In the genomic region with DNA sequence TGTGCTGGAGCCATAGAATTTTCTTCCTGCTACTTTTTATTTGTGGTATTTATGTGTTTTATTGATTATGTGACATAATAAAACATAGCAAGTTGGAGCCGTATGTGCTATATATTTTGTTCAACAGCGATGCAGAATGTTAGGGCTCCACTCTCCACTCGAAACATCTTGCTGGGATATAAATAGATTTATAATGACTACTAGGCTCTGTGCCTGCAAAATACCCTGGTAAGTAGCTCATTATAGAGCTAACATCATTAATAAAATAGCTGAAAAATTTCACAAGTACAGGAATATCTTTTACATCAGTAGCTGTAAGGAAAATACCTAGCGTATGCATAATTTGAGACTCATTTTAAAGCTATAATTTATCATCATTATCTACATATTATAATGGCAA, we compare ENCODE assay signal across 22 cellular contexts.
DNase-seq lines count a peak whose midpoint lies in the region; ATAC-seq and TF ChIP-seq lines count a peak whose summit lies in the region.
"Had no signal": no experiment of that assay in that cellular context is flagged by ENCODE, and none has a peak within 500 bp of the region (broad histone marks: within the 10 kb centered on the region; RNA-seq: fewer than 3 reads in every experiment).

No MANE protein-coding gene starts in this region.

- CTCF ChIA-PET in SK-N-SH (lab: Yijun Ruan, JAX): interaction anchor here (1.5 to 1.6 kb wide), 2 partner anchors 20 to 21 kb away, joined by 3 to 6 read pairs; no protein-coding TSS in a partner anchor

- H4K5ac ChIP-seq in H9 (ENCODE audit: insufficient read length, low read depth, low read length): no peak overlapping the region

- peaks cover 7% of the 10 kb centered on the region for H3K36me3 Mint-ChIP-seq in neural progenitor cell
- no peaks in the 10 kb centered on the region for H3K36me3 Mint-ChIP-seq in H9 (ENCODE audit: insufficient read depth in 1 of 3, low read depth in 3 of 3)

- H2BK20ac ChIP-seq in H9 (ENCODE audit: low read depth, low read length, poor library complexity, severe bottlenecking): no peak overlapping the region

- H3K4me3 ChIP-seq in SK-N-SH (ENCODE audit: low read depth in 2 of 2, low read length in 1 of 2) (no peak overlapping the region), neural progenitor cell (no peak overlapping the region)
- H3K4me3 ChIP-seq: BLaER1 treated with 17β-estradiol and CSF1 and Interleukin-3, amounts not matched to agents 10 nM and 100 nM; GM23338; HAP-1; Peyer's patch; SK-N-MC had no signal

- H3K4me1 Mint-ChIP-seq in neural progenitor cell (peaks cover 51% of the 10 kb centered on the region), H9 (peaks cover 20% of the 10 kb centered on the region in 2 experiments)
- H3K4me1 Mint-ChIP-seq: T-helper 17 cell had no signal

- no peak overlapping the region for H3K4ac ChIP-seq in H9 (ENCODE audit: low read depth, low read length)

- H3T11ph ChIP-seq in H9 (ENCODE audit: low read length): no peak overlapping the region

- no peak overlapping the region for H3K4me3 Mint-ChIP-seq in neural progenitor cell
- H3K4me3 Mint-ChIP-seq in H9: no peak overlapping the region
- H3K4me3 Mint-ChIP-seq: CD4-positive, alpha-beta T cell; GM23338; HFFc6; T-helper 17 cell had no signal

- H2BK15ac ChIP-seq in H9 (ENCODE audit: low read depth, low read length): no peak overlapping the region

- no peaks in the 10 kb centered on the region for H3K9me2 ChIP-seq in SK-N-SH

- no peaks in the 10 kb centered on the region for H3K79me1 ChIP-seq in H9 (ENCODE audit: insufficient read depth, low read depth, low read length, poor library complexity, severe bottlenecking)

- H4K91ac ChIP-seq in H9 (ENCODE audit: insufficient read length, low read depth, low read length): no peak overlapping the region

- no peak overlapping the region for H2BK120ac ChIP-seq in H9 (ENCODE audit: low read depth, low read length, poor library complexity, severe bottlenecking)

- H4K20me1 ChIP-seq in SK-N-SH (ENCODE audit: insufficient read depth) (no peaks in the 10 kb centered on the region), neural progenitor cell (ENCODE audit: low read depth) (no peaks in the 10 kb centered on the region), H9 (ENCODE audit: control insufficient read depth, insufficient read depth, insufficient read length) (no peaks in the 10 kb centered on the region)
- H4K20me1 ChIP-seq: BLaER1 treated with 17β-estradiol and CSF1 and Interleukin-3, amounts not matched to agents 10 nM and 100 nM had no signal

- H3F3A ChIP-seq in SK-N-SH (replicated peaks; ENCODE audit: insufficient read depth) (no peaks in the 10 kb centered on the region), neural progenitor cell (ENCODE audit: low read depth) (peaks cover 32% of the 10 kb centered on the region)

- H2AK5ac ChIP-seq in H9 (ENCODE audit: insufficient read length, low read length): no peak overlapping the region

- 11% methylated on average over 4 of the region's 4 CpGs for WGBS in SK-N-SH (ENCODE audit: low lambda C conversion rate)
- no CpG with 5 or more reads among the region's 4 CpGs for WGBS in H9 (ENCODE audit: extremely low coverage, insufficient read length, low lambda C conversion rate)

- TF ChIP-seq CTCF in SK-N-SH (IDR thresholded peaks at IDR 0.05) (no peak), neural progenitor cell (IDR thresholded peaks at IDR 0.05) (no peak), H9 (conservative IDR thresholded peaks at IDR 0.05) (no peak)

- H2BK5ac ChIP-seq in H9 (ENCODE audit: insufficient read length, low read length): no peak overlapping the region

- POLR2A ChIA-PET in SK-N-SH (lab: Yijun Ruan, JAX): interaction anchor here (0.5 to 0.7 kb wide), 2 partner anchors 174 to 792 kb away, joined by 3 read pairs; no protein-coding TSS in a partner anchor

- H3K27ac ChIP-seq in SK-N-SH (ENCODE audit: low read depth in 2 of 2, low read length in 1 of 2) (peak overlapping the region in 1 of 2 experiments; percentile 22; a peak in 1 of 4 replicates), neural progenitor cell (no peak overlapping the region), H9 (ENCODE audit: insufficient read length, low read depth, low read length) (no peak overlapping the region)
- H3K27ac ChIP-seq: BLaER1 treated with 17β-estradiol and CSF1 and Interleukin-3, amounts not matched to agents 10 nM and 100 nM; Peyer's patch; SK-N-MC had no signal

- peak; percentile 8 for DNase-seq in SK-N-SH
- DNase-seq in NCI-H1417 treated with DMSO at 0.1 percent for 48 hours (lab: John Stamatoyannopoulos, UW): peak; percentile 43
- peak; percentile 8 for DNase-seq in NCI-H524 treated with DMSO at 0.1 percent for 48 hours (lab: John Stamatoyannopoulos, UW)
- DNase-seq in neural progenitor cell (ENCODE audit: low spot score): no peak
- no peak for DNase-seq in NCI-H526 treated with DMSO at 0.1 percent for 48 hours (lab: John Stamatoyannopoulos, UW)
- no peak for DNase-seq in H9
- DNase-seq: CD4-positive, alpha-beta T cell; HFFc6; KBM-7; MV-4-11; NCI-H82; OCI-M1; Peyer's patch; SIG-M5; T-helper 17 cell; T1000 had no signal

- no peaks in the 10 kb centered on the region for H3K79me2 ChIP-seq in SK-N-SH (ENCODE audit: insufficient read depth)
- no peaks in the 10 kb centered on the region for H3K79me2 ChIP-seq in neural progenitor cell (ENCODE audit: low read depth)
- no peaks in the 10 kb centered on the region for H3K79me2 ChIP-seq in H9 (ENCODE audit: insufficient read depth, low read length)

- no peak overlapping the region for H3K56ac ChIP-seq in H9 (ENCODE audit: insufficient read length, low read depth, low read length)

- H3K36me3 ChIP-seq in SK-N-SH (replicated peaks in 1 of 2; ENCODE audit: control insufficient read depth in 1 of 2, insufficient read depth in 2 of 2, low read length in 1 of 2): no peaks in the 10 kb centered on the region
- no peaks in the 10 kb centered on the region for H3K36me3 ChIP-seq in neural progenitor cell
- H3K36me3 ChIP-seq: BLaER1 treated with 17β-estradiol and CSF1 and Interleukin-3, amounts not matched to agents 10 nM and 100 nM; HAP-1; Peyer's patch had no signal

- H3K27me3 ChIP-seq in SK-N-SH (ENCODE audit: insufficient read depth): no peaks in the 10 kb centered on the region
- H3K27me3 ChIP-seq in neural progenitor cell: no peaks in the 10 kb centered on the region
- H3K27me3 ChIP-seq in H9 (ENCODE audit: insufficient read depth, low read length): no peaks in the 10 kb centered on the region
- H3K27me3 ChIP-seq: BLaER1 treated with 17β-estradiol and CSF1 and Interleukin-3, amounts not matched to agents 10 nM and 100 nM; Peyer's patch had no signal

- H3K9ac ChIP-seq in SK-N-SH: no peak overlapping the region
- no peak overlapping the region for H3K9ac ChIP-seq in neural progenitor cell
- H3K9ac ChIP-seq in H9 (ENCODE audit: extremely low read depth, insufficient read length, low read length): no peak overlapping the region
- H3K9ac ChIP-seq: BLaER1 treated with 17β-estradiol and CSF1 and Interleukin-3, amounts not matched to agents 10 nM and 100 nM had no signal

- peak overlapping the region; percentile 55 for H3K27ac Mint-ChIP-seq in neural progenitor cell
- no peak overlapping the region for H3K27ac Mint-ChIP-seq in H9
- H3K27ac Mint-ChIP-seq: CD4-positive, alpha-beta T cell; HFFc6; T-helper 17 cell had no signal

- ATAC-seq in SK-N-SH treated with all-trans-retinoic acid at 6 μM for 48 hours (no peak), HG03354 (IDR thresholded peaks at IDR 0.05; ENCODE audit: poor library complexity, severe bottlenecking, unreplicated experiment) (no peak)
- ATAC-seq: T-helper 17 cell had no signal

- H3K4me2 ChIP-seq in SK-N-SH: no peak overlapping the region
- H3K4me2 ChIP-seq in neural progenitor cell: no peak overlapping the region
- no peak overlapping the region for H3K4me2 ChIP-seq in H9 (ENCODE audit: insufficient read depth, insufficient read length, low read length)
- H3K4me2 ChIP-seq: BLaER1 treated with 17β-estradiol and CSF1 and Interleukin-3, amounts not matched to agents 10 nM and 100 nM; GM23338 had no signal

- H3K27me3 Mint-ChIP-seq in neural progenitor cell (ENCODE audit: insufficient read depth, low read depth) (peaks cover 2% of the 10 kb centered on the region), H9 (ENCODE audit: low read depth) (no peaks in the 10 kb centered on the region)

- H3K9me3 Mint-ChIP-seq in neural progenitor cell (peaks cover 7% of the 10 kb centered on the region), H9 (no peaks in the 10 kb centered on the region)
- H3K9me3 Mint-ChIP-seq: CD4-positive, alpha-beta T cell; GM23338 had no signal

- H3K14ac ChIP-seq in H9 (ENCODE audit: insufficient read depth, low read length): no peak overlapping the region

- H3K4me1 ChIP-seq in SK-N-SH (ENCODE audit: control insufficient read depth in 1 of 2, insufficient read depth in 2 of 2, low read depth in 1 of 2, low read length in 1 of 2) (no peaks in the 10 kb centered on the region; a peak in 1 of 4 replicates), neural progenitor cell (peaks cover 36% of the 10 kb centered on the region), H9 (ENCODE audit: insufficient read depth, low read length) (no peaks in the 10 kb centered on the region; the same call in 1 of the 2 replicates)
- H3K4me1 ChIP-seq: HAP-1, Peyer's patch had no signal

- H3K23me2 ChIP-seq in H9 (ENCODE audit: insufficient read length, low read depth, low read length, poor library complexity, severe bottlenecking): no peaks in the 10 kb centered on the region

- H3K18ac ChIP-seq in H9 (ENCODE audit: insufficient read length, low read depth, low read length): no peak overlapping the region

- TF ChIP-seq EP300 in SK-N-SH (IDR thresholded peaks at IDR 0.05; ENCODE audit: borderline replicate concordance in 1 of 2, low read depth in 1 of 2, low read length in 1 of 2): no peak; a peak in 1 of 4 replicates

- H3K9me3 ChIP-seq in SK-N-SH (no peaks in the 10 kb centered on the region), neural progenitor cell (ENCODE audit: low read depth) (no peaks in the 10 kb centered on the region), H9 (ENCODE audit: control insufficient read depth, low read depth, low read length) (no peaks in the 10 kb centered on the region)
- H3K9me3 ChIP-seq: BLaER1 treated with 17β-estradiol and CSF1 and Interleukin-3, amounts not matched to agents 10 nM and 100 nM; HAP-1; Peyer's patch had no signal

- H4K8ac ChIP-seq in H9 (replicated peaks; ENCODE audit: insufficient read length, low read depth, low read length): no peak overlapping the region

- no peak for TF ChIP-seq RAD21 in SK-N-SH (IDR thresholded peaks at IDR 0.05; ENCODE audit: low read length)

- H3K23ac ChIP-seq in H9 (ENCODE audit: insufficient read length, low read depth, low read length): no peak overlapping the region

- H2BK12ac ChIP-seq in H9 (ENCODE audit: insufficient read length, low read depth, low read length): no peak overlapping the region

- H2AFZ ChIP-seq in SK-N-SH (ENCODE audit: low read depth) (no peak overlapping the region), neural progenitor cell (replicated peaks) (no peak overlapping the region), H9 (ENCODE audit: low read length) (no peak overlapping the region)
- H2AFZ ChIP-seq: GM23338 had no signal

TF ChIP-seq in SK-N-SH, 30 proteins besides CTCF, POLR2A, EP300 and RAD21 (continues in another document):
- no peak for TF ChIP-seq CHD2 (IDR thresholded peaks at IDR 0.05; ENCODE audit: low read length, partially characterized antibody)
- TF ChIP-seq RCOR1 (IDR thresholded peaks at IDR 0.05; ENCODE audit: low read length): no peak

TF ChIP-seq in SK-N-SH treated with all-trans-retinoic acid at 6 μM for 48 hours, 23 proteins besides CTCF, POLR2A, EP300 and RAD21 (continues in another document):
- TF ChIP-seq ESRRG (CRISPR knock-in tag; IDR thresholded peaks at IDR 0.05): no peak

Comparison
In these comparisons a context has a peak if more than half of its experiments do, and no peak if none do; other contexts are left out.
1. DNase-seq: peak in SK-N-SH (single experiment), NCI-H1417 treated with DMSO at 0.1 percent for 48 hours (single experiment) and NCI-H524 treated with DMSO at 0.1 percent for 48 hours (single experiment); none in neural progenitor cell (single experiment), NCI-H526 treated with DMSO at 0.1 percent for 48 hours (single experiment) and H9 (single experiment).